ENCODE assay signal across 1 cellular context in genomic region chr2:27915191-27915590, GRCh38.
TF ChIP-seq lines count a peak whose summit lies in the region.

No MANE protein-coding gene starts in this region.

TF ChIP-seq in HepG2, 621 proteins besides CTCF, POLR2A, EP300 and RAD21:
- TF ChIP-seq ZNF3 (CRISPR knock-in tag; IDR thresholded peaks at IDR 0.05) (no peak), ZBTB26 (CRISPR knock-in tag; IDR thresholded peaks at IDR 0.05; ENCODE audit: borderline replicate concordance) (no peak), KDM3A (CRISPR knock-in tag; IDR thresholded peaks at IDR 0.05; ENCODE audit: low read depth) (no peak), ZFY (CRISPR knock-in tag; IDR thresholded peaks at IDR 0.05) (no peak)
- TF ChIP-seq, protein P1, sequence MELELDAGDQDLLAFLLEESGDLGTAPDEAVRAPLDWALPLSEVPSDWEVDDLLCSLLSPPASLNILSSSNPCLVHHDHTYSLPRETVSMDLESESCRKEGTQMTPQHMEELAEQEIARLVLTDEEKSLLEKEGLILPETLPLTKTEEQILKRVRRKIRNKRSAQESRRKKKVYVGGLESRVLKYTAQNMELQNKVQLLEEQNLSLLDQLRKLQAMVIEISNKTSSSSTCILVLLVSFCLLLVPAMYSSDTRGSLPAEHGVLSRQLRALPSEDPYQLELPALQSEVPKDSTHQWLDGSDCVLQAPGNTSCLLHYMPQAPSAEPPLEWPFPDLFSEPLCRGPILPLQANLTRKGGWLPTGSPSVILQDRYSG (CRISPR knock-in tag; IDR thresholded peaks at IDR 0.05): no peak
- TF ChIP-seq, protein P2, sequence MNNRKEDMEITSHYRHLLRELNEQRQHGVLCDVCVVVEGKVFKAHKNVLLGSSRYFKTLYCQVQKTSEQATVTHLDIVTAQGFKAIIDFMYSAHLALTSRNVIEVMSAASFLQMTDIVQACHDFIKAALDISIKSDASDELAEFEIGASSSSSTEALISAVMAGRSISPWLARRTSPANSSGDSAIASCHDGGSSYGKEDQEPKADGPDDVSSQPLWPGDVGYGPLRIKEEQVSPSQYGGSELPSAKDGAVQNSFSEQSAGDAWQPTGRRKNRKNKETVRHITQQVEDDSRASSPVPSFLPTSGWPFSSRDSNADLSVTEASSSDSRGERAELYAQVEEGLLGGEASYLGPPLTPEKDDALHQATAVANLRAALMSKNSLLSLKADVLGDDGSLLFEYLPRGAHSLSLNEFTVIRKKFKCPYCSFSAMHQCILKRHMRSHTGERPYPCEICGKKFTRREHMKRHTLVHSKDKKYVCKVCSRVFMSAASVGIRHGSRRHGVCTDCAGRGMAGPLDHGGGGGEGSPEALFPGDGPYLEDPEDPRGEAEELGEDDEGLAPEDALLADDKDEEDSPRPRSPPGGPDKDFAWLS (CRISPR knock-in tag; IDR thresholded peaks at IDR 0.05; ENCODE audit: borderline replicate concordance): no peak
